Comparison of ENCODE assay signal across 1 cellular context in the genomic region with DNA sequence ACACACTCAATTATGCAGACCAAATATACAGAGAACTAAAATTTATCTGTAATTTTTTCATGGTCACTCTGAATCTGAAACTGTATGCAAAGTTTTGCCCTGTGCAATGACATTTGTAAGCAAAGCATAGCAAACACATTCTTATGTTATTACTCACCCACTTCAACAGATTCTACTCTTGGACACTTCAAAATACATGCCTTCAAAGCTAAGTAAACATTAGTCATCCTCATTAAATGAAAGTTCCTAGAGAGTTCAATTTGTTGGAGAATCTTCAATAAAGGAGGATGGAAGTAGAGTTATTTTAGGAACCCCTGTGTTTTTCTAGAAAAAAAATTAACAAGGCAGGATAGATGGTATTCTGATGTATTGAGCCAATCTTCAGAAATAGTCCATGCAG.
TF ChIP-seq lines count a peak whose summit lies in the region.

No MANE protein-coding gene starts in this region.

TF ChIP-seq in GM12878, 131 proteins besides CTCF, POLR2A, EP300 and RAD21 (continued from another document):
- TF ChIP-seq, protein P1, sequence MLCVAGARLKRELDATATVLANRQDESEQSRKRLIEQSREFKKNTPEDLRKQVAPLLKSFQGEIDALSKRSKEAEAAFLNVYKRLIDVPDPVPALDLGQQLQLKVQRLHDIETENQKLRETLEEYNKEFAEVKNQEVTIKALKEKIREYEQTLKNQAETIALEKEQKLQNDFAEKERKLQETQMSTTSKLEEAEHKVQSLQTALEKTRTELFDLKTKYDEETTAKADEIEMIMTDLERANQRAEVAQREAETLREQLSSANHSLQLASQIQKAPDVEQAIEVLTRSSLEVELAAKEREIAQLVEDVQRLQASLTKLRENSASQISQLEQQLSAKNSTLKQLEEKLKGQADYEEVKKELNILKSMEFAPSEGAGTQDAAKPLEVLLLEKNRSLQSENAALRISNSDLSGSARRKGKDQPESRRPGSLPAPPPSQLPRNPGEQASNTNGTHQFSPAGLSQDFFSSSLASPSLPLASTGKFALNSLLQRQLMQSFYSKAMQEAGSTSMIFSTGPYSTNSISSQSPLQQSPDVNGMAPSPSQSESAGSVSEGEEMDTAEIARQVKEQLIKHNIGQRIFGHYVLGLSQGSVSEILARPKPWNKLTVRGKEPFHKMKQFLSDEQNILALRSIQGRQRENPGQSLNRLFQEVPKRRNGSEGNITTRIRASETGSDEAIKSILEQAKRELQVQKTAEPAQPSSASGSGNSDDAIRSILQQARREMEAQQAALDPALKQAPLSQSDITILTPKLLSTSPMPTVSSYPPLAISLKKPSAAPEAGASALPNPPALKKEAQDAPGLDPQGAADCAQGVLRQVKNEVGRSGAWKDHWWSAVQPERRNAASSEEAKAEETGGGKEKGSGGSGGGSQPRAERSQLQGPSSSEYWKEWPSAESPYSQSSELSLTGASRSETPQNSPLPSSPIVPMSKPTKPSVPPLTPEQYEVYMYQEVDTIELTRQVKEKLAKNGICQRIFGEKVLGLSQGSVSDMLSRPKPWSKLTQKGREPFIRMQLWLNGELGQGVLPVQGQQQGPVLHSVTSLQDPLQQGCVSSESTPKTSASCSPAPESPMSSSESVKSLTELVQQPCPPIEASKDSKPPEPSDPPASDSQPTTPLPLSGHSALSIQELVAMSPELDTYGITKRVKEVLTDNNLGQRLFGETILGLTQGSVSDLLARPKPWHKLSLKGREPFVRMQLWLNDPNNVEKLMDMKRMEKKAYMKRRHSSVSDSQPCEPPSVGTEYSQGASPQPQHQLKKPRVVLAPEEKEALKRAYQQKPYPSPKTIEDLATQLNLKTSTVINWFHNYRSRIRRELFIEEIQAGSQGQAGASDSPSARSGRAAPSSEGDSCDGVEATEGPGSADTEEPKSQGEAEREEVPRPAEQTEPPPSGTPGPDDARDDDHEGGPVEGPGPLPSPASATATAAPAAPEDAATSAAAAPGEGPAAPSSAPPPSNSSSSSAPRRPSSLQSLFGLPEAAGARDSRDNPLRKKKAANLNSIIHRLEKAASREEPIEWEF (IDR thresholded peaks at IDR 0.05; ENCODE audit: insufficient replicate concordance, low read depth, low read length), result no peak
- TF ChIP-seq CREM (IDR thresholded peaks at IDR 0.05; ENCODE audit: low read depth) (no peak), TBL1XR1 (IDR thresholded peaks at IDR 0.05; ENCODE audit: low read depth, low read length) (no peak), RAD51 (IDR thresholded peaks at IDR 0.05) (no peak), BHLHE40 (IDR thresholded peaks at IDR 0.05; ENCODE audit: borderline replicate concordance in 1 of 2, low read depth in 2 of 2, low read length in 1 of 2) (no peak), JUND (IDR thresholded peaks at IDR 0.05; ENCODE audit: low read depth, low read length) (no peak), LARP7 (IDR thresholded peaks at IDR 0.05) (no peak), TCF12 (IDR thresholded peaks at IDR 0.05; ENCODE audit: low read depth, low read length) (no peak)
- TF ChIP-seq, protein P2, sequence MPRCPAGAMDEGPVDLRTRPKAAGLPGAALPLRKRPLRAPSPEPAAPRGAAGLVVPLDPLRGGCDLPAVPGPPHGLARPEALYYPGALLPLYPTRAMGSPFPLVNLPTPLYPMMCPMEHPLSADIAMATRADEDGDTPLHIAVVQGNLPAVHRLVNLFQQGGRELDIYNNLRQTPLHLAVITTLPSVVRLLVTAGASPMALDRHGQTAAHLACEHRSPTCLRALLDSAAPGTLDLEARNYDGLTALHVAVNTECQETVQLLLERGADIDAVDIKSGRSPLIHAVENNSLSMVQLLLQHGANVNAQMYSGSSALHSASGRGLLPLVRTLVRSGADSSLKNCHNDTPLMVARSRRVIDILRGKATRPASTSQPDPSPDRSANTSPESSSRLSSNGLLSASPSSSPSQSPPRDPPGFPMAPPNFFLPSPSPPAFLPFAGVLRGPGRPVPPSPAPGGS (IDR thresholded peaks at IDR 0.05; ENCODE audit: borderline replicate concordance, insufficient read depth, low read depth, low read length, poor library complexity, severe bottlenecking), result no peak
- TF ChIP-seq, protein P3, sequence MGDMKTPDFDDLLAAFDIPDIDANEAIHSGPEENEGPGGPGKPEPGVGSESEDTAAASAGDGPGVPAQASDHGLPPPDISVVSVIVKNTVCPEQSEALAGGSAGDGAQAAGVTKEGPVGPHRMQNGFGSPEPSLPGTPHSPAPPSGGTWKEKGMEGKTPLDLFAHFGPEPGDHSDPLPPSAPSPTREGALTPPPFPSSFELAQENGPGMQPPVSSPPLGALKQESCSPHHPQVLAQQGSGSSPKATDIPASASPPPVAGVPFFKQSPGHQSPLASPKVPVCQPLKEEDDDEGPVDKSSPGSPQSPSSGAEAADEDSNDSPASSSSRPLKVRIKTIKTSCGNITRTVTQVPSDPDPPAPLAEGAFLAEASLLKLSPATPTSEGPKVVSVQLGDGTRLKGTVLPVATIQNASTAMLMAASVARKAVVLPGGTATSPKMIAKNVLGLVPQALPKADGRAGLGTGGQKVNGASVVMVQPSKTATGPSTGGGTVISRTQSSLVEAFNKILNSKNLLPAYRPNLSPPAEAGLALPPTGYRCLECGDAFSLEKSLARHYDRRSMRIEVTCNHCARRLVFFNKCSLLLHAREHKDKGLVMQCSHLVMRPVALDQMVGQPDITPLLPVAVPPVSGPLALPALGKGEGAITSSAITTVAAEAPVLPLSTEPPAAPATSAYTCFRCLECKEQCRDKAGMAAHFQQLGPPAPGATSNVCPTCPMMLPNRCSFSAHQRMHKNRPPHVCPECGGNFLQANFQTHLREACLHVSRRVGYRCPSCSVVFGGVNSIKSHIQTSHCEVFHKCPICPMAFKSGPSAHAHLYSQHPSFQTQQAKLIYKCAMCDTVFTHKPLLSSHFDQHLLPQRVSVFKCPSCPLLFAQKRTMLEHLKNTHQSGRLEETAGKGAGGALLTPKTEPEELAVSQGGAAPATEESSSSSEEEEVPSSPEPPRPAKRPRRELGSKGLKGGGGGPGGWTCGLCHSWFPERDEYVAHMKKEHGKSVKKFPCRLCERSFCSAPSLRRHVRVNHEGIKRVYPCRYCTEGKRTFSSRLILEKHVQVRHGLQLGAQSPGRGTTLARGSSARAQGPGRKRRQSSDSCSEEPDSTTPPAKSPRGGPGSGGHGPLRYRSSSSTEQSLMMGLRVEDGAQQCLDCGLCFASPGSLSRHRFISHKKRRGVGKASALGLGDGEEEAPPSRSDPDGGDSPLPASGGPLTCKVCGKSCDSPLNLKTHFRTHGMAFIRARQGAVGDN (IDR thresholded peaks at IDR 0.05), result no peak
- TF ChIP-seq, protein P4, sequence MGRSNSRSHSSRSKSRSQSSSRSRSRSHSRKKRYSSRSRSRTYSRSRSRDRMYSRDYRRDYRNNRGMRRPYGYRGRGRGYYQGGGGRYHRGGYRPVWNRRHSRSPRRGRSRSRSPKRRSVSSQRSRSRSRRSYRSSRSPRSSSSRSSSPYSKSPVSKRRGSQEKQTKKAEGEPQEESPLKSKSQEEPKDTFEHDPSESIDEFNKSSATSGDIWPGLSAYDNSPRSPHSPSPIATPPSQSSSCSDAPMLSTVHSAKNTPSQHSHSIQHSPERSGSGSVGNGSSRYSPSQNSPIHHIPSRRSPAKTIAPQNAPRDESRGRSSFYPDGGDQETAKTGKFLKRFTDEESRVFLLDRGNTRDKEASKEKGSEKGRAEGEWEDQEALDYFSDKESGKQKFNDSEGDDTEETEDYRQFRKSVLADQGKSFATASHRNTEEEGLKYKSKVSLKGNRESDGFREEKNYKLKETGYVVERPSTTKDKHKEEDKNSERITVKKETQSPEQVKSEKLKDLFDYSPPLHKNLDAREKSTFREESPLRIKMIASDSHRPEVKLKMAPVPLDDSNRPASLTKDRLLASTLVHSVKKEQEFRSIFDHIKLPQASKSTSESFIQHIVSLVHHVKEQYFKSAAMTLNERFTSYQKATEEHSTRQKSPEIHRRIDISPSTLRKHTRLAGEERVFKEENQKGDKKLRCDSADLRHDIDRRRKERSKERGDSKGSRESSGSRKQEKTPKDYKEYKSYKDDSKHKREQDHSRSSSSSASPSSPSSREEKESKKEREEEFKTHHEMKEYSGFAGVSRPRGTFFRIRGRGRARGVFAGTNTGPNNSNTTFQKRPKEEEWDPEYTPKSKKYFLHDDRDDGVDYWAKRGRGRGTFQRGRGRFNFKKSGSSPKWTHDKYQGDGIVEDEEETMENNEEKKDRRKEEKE (IDR thresholded peaks at IDR 0.05), result no peak
- TF ChIP-seq, protein P5, sequence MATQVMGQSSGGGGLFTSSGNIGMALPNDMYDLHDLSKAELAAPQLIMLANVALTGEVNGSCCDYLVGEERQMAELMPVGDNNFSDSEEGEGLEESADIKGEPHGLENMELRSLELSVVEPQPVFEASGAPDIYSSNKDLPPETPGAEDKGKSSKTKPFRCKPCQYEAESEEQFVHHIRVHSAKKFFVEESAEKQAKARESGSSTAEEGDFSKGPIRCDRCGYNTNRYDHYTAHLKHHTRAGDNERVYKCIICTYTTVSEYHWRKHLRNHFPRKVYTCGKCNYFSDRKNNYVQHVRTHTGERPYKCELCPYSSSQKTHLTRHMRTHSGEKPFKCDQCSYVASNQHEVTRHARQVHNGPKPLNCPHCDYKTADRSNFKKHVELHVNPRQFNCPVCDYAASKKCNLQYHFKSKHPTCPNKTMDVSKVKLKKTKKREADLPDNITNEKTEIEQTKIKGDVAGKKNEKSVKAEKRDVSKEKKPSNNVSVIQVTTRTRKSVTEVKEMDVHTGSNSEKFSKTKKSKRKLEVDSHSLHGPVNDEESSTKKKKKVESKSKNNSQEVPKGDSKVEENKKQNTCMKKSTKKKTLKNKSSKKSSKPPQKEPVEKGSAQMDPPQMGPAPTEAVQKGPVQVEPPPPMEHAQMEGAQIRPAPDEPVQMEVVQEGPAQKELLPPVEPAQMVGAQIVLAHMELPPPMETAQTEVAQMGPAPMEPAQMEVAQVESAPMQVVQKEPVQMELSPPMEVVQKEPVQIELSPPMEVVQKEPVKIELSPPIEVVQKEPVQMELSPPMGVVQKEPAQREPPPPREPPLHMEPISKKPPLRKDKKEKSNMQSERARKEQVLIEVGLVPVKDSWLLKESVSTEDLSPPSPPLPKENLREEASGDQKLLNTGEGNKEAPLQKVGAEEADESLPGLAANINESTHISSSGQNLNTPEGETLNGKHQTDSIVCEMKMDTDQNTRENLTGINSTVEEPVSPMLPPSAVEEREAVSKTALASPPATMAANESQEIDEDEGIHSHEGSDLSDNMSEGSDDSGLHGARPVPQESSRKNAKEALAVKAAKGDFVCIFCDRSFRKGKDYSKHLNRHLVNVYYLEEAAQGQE (IDR thresholded peaks at IDR 0.05; ENCODE audit: low read depth, low read length), result no peak
